Comparison of ENCODE assay signal across 16 cellular contexts in genomic region chr2:86118130-86118529, GRCh38. TPM values are rescaled to one million over a fixed set of nuclear protein-coding genes. Genes with fewer than 3 reads are reported as not detected.
A peak's percentile ranks its signal among the peaks of the same experiment; 100 is the strongest.
DNase-seq lines count a peak whose midpoint lies in the region; TF ChIP-seq lines count a peak whose summit lies in the region.
"Had no signal": no experiment of that assay in that cellular context is flagged by ENCODE, and none has a peak within 500 bp of the region (broad histone marks: within the 10 kb centered on the region; RNA-seq: fewer than 3 reads in every experiment).

No MANE protein-coding gene starts in this region.

- peak overlapping the region; percentile 40 for H3K27ac Mint-ChIP-seq in activated CD4-positive, alpha-beta T cell treated with anti-CD3 and anti-CD28 coated beads, Interleukin-2, amount 10 ng/mL, durations not matched to agents 24 days and 14 days
- peak overlapping the region; percentile 40 for H3K27ac Mint-ChIP-seq in Caco-2 (ENCODE audit: unreplicated experiment)
- peak overlapping the region; percentile 1 for H3K27ac Mint-ChIP-seq in endothelial cell (ENCODE audit: unreplicated experiment)
- H3K27ac Mint-ChIP-seq: GM23338 had no signal

- H3K27me3 ChIP-seq in Caco-2 (replicated peaks; ENCODE audit: control insufficient read depth, insufficient read depth, low read length) (no peaks in the 10 kb centered on the region), WERI-Rb-1 (ENCODE audit: insufficient read depth, low read depth, severe bottlenecking) (no peaks in the 10 kb centered on the region), sigmoid colon (no peaks in the 10 kb centered on the region)
- H3K27me3 ChIP-seq: BLaER1 treated with 17β-estradiol and CSF1 and Interleukin-3, amounts not matched to agents 10 nM and 100 nM had no signal

- POLR2A ChIA-PET in Caco-2 (lab: Charles Lee), result interaction anchor here (1.3 to 2.0 kb wide), 2 partner anchors 12 to 77 kb away, joined by 4 to 22 read pairs; partner anchors contain the start of genes IMMT, POLR1A and PTCD3

- BruUV-seq in Caco-2 (replicated peaks; lab: Mats Ljungman, UMichigan), result no TSS peak

- H3K4me1 ChIP-seq in Caco-2, result peaks cover 32% of the 10 kb centered on the region
- peaks cover 0 to 20% (median 12%) of the 10 kb centered on the region in 4 donors for H3K4me1 ChIP-seq in sigmoid colon
- H3K4me1 ChIP-seq: BLaER1 treated with 17β-estradiol and CSF1 and Interleukin-3, amounts not matched to agents 10 nM and 100 nM had no signal

- peaks cover 67% of the 10 kb centered on the region for H3K36me3 Mint-ChIP-seq in activated CD4-positive, alpha-beta T cell treated with anti-CD3 and anti-CD28 coated beads, Interleukin-2, amount 10 ng/mL, durations not matched to agents 24 days and 14 days (ENCODE audit: low read depth)
- H3K36me3 Mint-ChIP-seq in Caco-2 (ENCODE audit: insufficient read depth, unreplicated experiment), result peaks cover 100% of the 10 kb centered on the region
- peaks cover 52% of the 10 kb centered on the region for H3K36me3 Mint-ChIP-seq in endothelial cell (ENCODE audit: low read depth, unreplicated experiment)

- CTCF ChIA-PET in Caco-2 (lab: Charles Lee), result interaction anchor here (1.8 to 2.8 kb wide), 3 partner anchors 12 to 290 kb away, joined by 10 to 13 read pairs (median 11); partner anchors contain the start of genes POLR1A and PTCD3

- H3K36me3 ChIP-seq in Caco-2 (ENCODE audit: control insufficient read depth, insufficient read depth, low read length) (peaks cover 7% of the 10 kb centered on the region), WERI-Rb-1 (peaks cover 95% of the 10 kb centered on the region), sigmoid colon (peaks cover 33 to 91% (median 57%) of the 10 kb centered on the region in 4 donors)

- no peak overlapping the region for H3K4me3 Mint-ChIP-seq in activated CD4-positive, alpha-beta T cell treated with anti-CD3 and anti-CD28 coated beads, Interleukin-2, amount 10 ng/mL, durations not matched to agents 24 days and 14 days
- H3K4me3 Mint-ChIP-seq in Caco-2 (ENCODE audit: unreplicated experiment), result peak overlapping the region; percentile 2
- no peak overlapping the region for H3K4me3 Mint-ChIP-seq in endothelial cell (ENCODE audit: unreplicated experiment)
- H3K4me3 Mint-ChIP-seq: CD4-positive, CD25-positive, alpha-beta regulatory T cell; GM23338 had no signal

- H3K4me3 ChIP-seq in Caco-2 (ENCODE audit: low read depth, low read length), result no peak overlapping the region
- no peak overlapping the region for H3K4me3 ChIP-seq in WERI-Rb-1 (ENCODE audit: low read depth, low read length)
- H3K4me3 ChIP-seq in sigmoid colon, result no peak overlapping the region
- H3K4me3 ChIP-seq: BLaER1 treated with 17β-estradiol and CSF1 and Interleukin-3, amounts not matched to agents 10 nM and 100 nM; GM12878; GM23338 had no signal

- no peaks in the 10 kb centered on the region for H3K27me3 Mint-ChIP-seq in activated CD4-positive, alpha-beta T cell treated with anti-CD3 and anti-CD28 coated beads, Interleukin-2, amount 10 ng/mL, durations not matched to agents 24 days and 14 days
- H3K27me3 Mint-ChIP-seq in Caco-2 (ENCODE audit: insufficient read depth, unreplicated experiment) (no peaks in the 10 kb centered on the region), endothelial cell (ENCODE audit: unreplicated experiment) (no peaks in the 10 kb centered on the region)
- H3K27me3 Mint-ChIP-seq: CD4-positive, CD25-positive, alpha-beta regulatory T cell had no signal

- peak; percentile 14 to 19 for TF ChIP-seq CTCF in Caco-2 (IDR thresholded peaks at IDR 0.05; ENCODE audit: insufficient read depth in 1 of 2, low read depth in 1 of 2, low read length in 1 of 2, severe bottlenecking in 1 of 2, unreplicated experiment in 1 of 2)
- TF ChIP-seq CTCF in WERI-Rb-1 (IDR thresholded peaks at IDR 0.05; ENCODE audit: low read depth, low read length), result 0 out of 2 replicates have a peak, but pooled peaks have one; percentile 3
- TF ChIP-seq CTCF in endothelial cell (IDR thresholded peaks at IDR 0.05; ENCODE audit: unreplicated experiment), result no peak
- TF ChIP-seq CTCF in sigmoid colon (IDR thresholded peaks at IDR 0.05), result no peak

- TF ChIP-seq POLR2A in sigmoid colon (IDR thresholded peaks at IDR 0.05), result no peak

- no peaks in the 10 kb centered on the region for H3K9me3 Mint-ChIP-seq in activated CD4-positive, alpha-beta T cell treated with anti-CD3 and anti-CD28 coated beads, Interleukin-2, amount 10 ng/mL, durations not matched to agents 24 days and 14 days
- H3K9me3 Mint-ChIP-seq in Caco-2 (ENCODE audit: unreplicated experiment) (no peaks in the 10 kb centered on the region), endothelial cell (ENCODE audit: unreplicated experiment) (no peaks in the 10 kb centered on the region)
- H3K9me3 Mint-ChIP-seq: CD4-positive, CD25-positive, alpha-beta regulatory T cell; GM23338 had no signal

- WGBS in sigmoid colon, 2 donors, result 95 to 96% methylated on average over 2 of the region's 2 CpGs

- DNase-seq in activated CD4-positive, alpha-beta T cell treated with anti-CD3 and anti-CD28 coated beads, Interleukin-2, amount 10 ng/mL, durations not matched to agents 24 days and 14 days, result no peak
- DNase-seq in activated CD4-positive, alpha-beta T cell treated with anti-CD3 and anti-CD28 coated beads, Interleukin-2, amount 50 U/mL, for 1 hour, result no peak
- DNase-seq in Caco-2 (peak in 1 of 2 experiments; percentile 42), WERI-Rb-1 (no peak), endothelial cell (ENCODE audit: low spot score) (no peak), sigmoid colon (no peak), hippocampal formation (lab: John Stamatoyannopoulos, UW) (no peak)
- DNase-seq: 8988T; ACHN; Calu3; CD4-positive, CD25-positive, alpha-beta regulatory T cell; DMS 273 treated with DMSO at 0.1 percent for 48 hours; H7 had no signal

- H3K4me1 Mint-ChIP-seq in activated CD4-positive, alpha-beta T cell treated with anti-CD3 and anti-CD28 coated beads, Interleukin-2, amount 10 ng/mL, durations not matched to agents 24 days and 14 days, result peaks cover 7% of the 10 kb centered on the region
- H3K4me1 Mint-ChIP-seq in Caco-2 (ENCODE audit: low read depth, unreplicated experiment), result peaks cover 53% of the 10 kb centered on the region
- H3K4me1 Mint-ChIP-seq in endothelial cell (ENCODE audit: unreplicated experiment), result no peaks in the 10 kb centered on the region

- no peak for TF ChIP-seq EP300 in sigmoid colon (IDR thresholded peaks at IDR 0.05)

- H3K9me3 ChIP-seq in Caco-2 (no peaks in the 10 kb centered on the region), WERI-Rb-1 (ENCODE audit: severe bottlenecking) (no peaks in the 10 kb centered on the region), sigmoid colon (no peaks in the 10 kb centered on the region)
- H3K9me3 ChIP-seq: BLaER1 treated with 17β-estradiol and CSF1 and Interleukin-3, amounts not matched to agents 10 nM and 100 nM had no signal

- H3K27ac ChIP-seq in WERI-Rb-1 (no peak overlapping the region), sigmoid colon (no peak overlapping the region)
- H3K27ac ChIP-seq: BLaER1 treated with 17β-estradiol and CSF1 and Interleukin-3, amounts not matched to agents 10 nM and 100 nM had no signal

- intact Hi-C loops in activated CD4-positive, alpha-beta T cell treated with anti-CD3 and anti-CD28 coated beads, Interleukin-2, amount 10 ng/mL, durations not matched to agents 24 days and 14 days (cut with micrococcal nuclease), result no loop called here
- intact Hi-C loops in Caco-2 (cut with micrococcal nuclease; ENCODE audit: unreplicated experiment), result no loop called here
- intact Hi-C loops in sigmoid colon (cut with DNase I), result loop anchor here (10.0 kb wide), 1 partner anchor 483 kb away; no protein-coding TSS in a partner anchor

RNA-seq across cellular contexts. Expression of gene PTCD3, which starts 12.1 kb away (rescaled TPM):
- 169 and 177 TPM in 2 replicates for total RNA-seq in activated CD4-positive, alpha-beta T cell treated with anti-CD3 and anti-CD28 coated beads, Interleukin-2, amount 10 ng/mL, durations not matched to agents 24 days and 14 days
- 278 and 282 TPM in 2 replicates for total RNA-seq in Caco-2 (2022)
- 80.9 TPM for total RNA-seq in endothelial cell (ENCODE audit: unreplicated experiment)
- total RNA-seq in sigmoid colon, result 10 to 100 TPM; 44.9 to 94.2 (median 58.7) TPM
- 10 to 100 TPM in 2 of 3 donors, 1 to 10 TPM in 1; 7.8 to 31.8 (median 16.6) TPM for polyA plus RNA-seq in sigmoid colon

RNA-seq across cellular contexts. Expression of gene POLR1A, which starts 12.4 kb away (rescaled TPM):
- total RNA-seq in activated CD4-positive, alpha-beta T cell treated with anti-CD3 and anti-CD28 coated beads, Interleukin-2, amount 10 ng/mL, durations not matched to agents 24 days and 14 days, result 66.8 and 73.5 TPM in 2 replicates
- total RNA-seq in Caco-2 (2022) (73.8 and 79.5 TPM in 2 replicates), endothelial cell (ENCODE audit: unreplicated experiment) (30.4 TPM), sigmoid colon (10 to 100 TPM in 3 of 4 donors, 1 to 10 TPM in 1; 7.1 to 17.9 (median 12.7) TPM)
- polyA plus RNA-seq in sigmoid colon, result 10 to 100 TPM in 1 of 3 donors, 1 to 10 TPM in 2; 1.2 to 10.1 (median 2.3) TPM

Comparison
In these comparisons a context has a peak if more than half of its experiments do, and no peak if none do; other contexts are left out.
1. CTCF ChIP-seq: peak in Caco-2 (2 of 2) and WERI-Rb-1 (single experiment); none in endothelial cell (single experiment) and sigmoid colon (0 of 4).
2. Peak in every context shown above with its lines, with median percentiles within 50 percentile points of each other: H3K27ac Mint-ChIP-seq.